Comparison of ENCODE assay signal across 1 cellular context in the genomic region with DNA sequence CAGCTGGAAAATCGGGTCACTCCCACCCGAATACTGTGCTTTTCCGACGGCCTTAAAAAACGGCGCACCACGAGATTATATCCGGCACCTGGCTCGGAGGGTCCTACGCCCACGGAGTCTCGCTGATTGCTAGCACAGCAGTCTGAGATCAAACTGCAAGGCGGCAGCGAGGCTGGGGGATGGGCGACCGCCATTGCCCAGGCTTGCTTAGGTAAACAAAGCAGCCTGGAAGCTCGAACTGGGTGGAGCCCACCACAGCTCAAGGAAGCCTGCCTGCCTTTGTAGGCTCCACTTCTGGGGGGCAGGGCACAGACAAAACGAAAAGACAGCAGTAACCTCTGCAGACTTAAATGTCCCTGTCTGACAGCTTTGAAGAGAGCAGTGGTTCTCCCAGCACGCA.
TF ChIP-seq lines count a peak whose summit lies in the region.

No MANE protein-coding gene starts in this region.

TF ChIP-seq in WTC11, 78 proteins besides CTCF, POLR2A, EP300 and RAD21 (continued from another document):
- TF ChIP-seq, protein P1, sequence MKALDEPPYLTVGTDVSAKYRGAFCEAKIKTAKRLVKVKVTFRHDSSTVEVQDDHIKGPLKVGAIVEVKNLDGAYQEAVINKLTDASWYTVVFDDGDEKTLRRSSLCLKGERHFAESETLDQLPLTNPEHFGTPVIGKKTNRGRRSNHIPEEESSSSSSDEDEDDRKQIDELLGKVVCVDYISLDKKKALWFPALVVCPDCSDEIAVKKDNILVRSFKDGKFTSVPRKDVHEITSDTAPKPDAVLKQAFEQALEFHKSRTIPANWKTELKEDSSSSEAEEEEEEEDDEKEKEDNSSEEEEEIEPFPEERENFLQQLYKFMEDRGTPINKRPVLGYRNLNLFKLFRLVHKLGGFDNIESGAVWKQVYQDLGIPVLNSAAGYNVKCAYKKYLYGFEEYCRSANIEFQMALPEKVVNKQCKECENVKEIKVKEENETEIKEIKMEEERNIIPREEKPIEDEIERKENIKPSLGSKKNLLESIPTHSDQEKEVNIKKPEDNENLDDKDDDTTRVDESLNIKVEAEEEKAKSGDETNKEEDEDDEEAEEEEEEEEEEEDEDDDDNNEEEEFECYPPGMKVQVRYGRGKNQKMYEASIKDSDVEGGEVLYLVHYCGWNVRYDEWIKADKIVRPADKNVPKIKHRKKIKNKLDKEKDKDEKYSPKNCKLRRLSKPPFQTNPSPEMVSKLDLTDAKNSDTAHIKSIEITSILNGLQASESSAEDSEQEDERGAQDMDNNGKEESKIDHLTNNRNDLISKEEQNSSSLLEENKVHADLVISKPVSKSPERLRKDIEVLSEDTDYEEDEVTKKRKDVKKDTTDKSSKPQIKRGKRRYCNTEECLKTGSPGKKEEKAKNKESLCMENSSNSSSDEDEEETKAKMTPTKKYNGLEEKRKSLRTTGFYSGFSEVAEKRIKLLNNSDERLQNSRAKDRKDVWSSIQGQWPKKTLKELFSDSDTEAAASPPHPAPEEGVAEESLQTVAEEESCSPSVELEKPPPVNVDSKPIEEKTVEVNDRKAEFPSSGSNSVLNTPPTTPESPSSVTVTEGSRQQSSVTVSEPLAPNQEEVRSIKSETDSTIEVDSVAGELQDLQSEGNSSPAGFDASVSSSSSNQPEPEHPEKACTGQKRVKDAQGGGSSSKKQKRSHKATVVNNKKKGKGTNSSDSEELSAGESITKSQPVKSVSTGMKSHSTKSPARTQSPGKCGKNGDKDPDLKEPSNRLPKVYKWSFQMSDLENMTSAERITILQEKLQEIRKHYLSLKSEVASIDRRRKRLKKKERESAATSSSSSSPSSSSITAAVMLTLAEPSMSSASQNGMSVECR (CRISPR knock-in tag; IDR thresholded peaks at IDR 0.05; ENCODE audit: borderline replicate concordance) = 0 out of 2 replicates have a peak, but pooled peaks have one; percentile 48
- TF ChIP-seq, protein P2, sequence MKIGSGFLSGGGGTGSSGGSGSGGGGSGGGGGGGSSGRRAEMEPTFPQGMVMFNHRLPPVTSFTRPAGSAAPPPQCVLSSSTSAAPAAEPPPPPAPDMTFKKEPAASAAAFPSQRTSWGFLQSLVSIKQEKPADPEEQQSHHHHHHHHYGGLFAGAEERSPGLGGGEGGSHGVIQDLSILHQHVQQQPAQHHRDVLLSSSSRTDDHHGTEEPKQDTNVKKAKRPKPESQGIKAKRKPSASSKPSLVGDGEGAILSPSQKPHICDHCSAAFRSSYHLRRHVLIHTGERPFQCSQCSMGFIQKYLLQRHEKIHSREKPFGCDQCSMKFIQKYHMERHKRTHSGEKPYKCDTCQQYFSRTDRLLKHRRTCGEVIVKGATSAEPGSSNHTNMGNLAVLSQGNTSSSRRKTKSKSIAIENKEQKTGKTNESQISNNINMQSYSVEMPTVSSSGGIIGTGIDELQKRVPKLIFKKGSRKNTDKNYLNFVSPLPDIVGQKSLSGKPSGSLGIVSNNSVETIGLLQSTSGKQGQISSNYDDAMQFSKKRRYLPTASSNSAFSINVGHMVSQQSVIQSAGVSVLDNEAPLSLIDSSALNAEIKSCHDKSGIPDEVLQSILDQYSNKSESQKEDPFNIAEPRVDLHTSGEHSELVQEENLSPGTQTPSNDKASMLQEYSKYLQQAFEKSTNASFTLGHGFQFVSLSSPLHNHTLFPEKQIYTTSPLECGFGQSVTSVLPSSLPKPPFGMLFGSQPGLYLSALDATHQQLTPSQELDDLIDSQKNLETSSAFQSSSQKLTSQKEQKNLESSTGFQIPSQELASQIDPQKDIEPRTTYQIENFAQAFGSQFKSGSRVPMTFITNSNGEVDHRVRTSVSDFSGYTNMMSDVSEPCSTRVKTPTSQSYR (CRISPR knock-in tag; IDR thresholded peaks at IDR 0.05) = peak; percentile 79
- TF ChIP-seq FOXP1 (CRISPR knock-in tag; IDR thresholded peaks at IDR 0.05; ENCODE audit: borderline replicate concordance) = peak; percentile 41; the same call in 1 of the 2 replicates
- TF ChIP-seq ETV6 (CRISPR knock-in tag; IDR thresholded peaks at IDR 0.05) = 0 out of 2 replicates have a peak, but pooled peaks have one; percentile 41
